ENCODE assay signal across 8 cellular contexts in genomic region chr1:151613275-151613867, GRCh38. TPM values are rescaled to one million over a fixed set of nuclear protein-coding genes. Genes with fewer than 3 reads are reported as not detected.
DNase-seq lines count a peak whose midpoint lies in the region; TF ChIP-seq lines count a peak whose summit lies in the region.

No MANE protein-coding gene starts in this region.

- 3 to 7% methylated on average over 13 of the region's 13 CpGs for WGBS in ectodermal cell, 2 experiments
- WGBS in neuronal stem cell (ENCODE audit: extremely low coverage in 2 of 2, insufficient read length in 2 of 2, insufficient replicate concordance in 1 of 2), 2 donors: no CpG with 5 or more reads among the region's 13 CpGs

- no peak overlapping the region for H4K8ac ChIP-seq in neuronal stem cell (ENCODE audit: low read depth, low read length)

- DNase-seq in Caco-2 (no peak), NCI-H82 (lab: John Stamatoyannopoulos, UW) (peak; percentile 62), neuronal stem cell (ENCODE audit: low spot score) (no peak), HuH-7 (ENCODE audit: low spot score) (no peak), DMS79 (lab: John Stamatoyannopoulos, UW) (no peak), NCI-H128 (lab: John Stamatoyannopoulos, UW; ENCODE audit: unreplicated experiment) (no peak), SHP77 treated with DMSO at 0.1 percent for 48 hours (lab: John Stamatoyannopoulos, UW) (no peak)

- no peak for TF ChIP-seq CTCF in Caco-2 (IDR thresholded peaks at IDR 0.05; ENCODE audit: insufficient read depth in 1 of 2, low read depth in 1 of 2, low read length in 1 of 2, severe bottlenecking in 1 of 2, unreplicated experiment in 1 of 2)

- H3K4me1 Mint-ChIP-seq in Caco-2 (ENCODE audit: low read depth, unreplicated experiment): peaks cover 32% of the 10 kb centered on the region

- H3K4me3 Mint-ChIP-seq in Caco-2 (ENCODE audit: unreplicated experiment): peak overlapping the region; percentile 98

- peak overlapping the region; percentile 76 for H3K4me2 ChIP-seq in neuronal stem cell (ENCODE audit: insufficient read depth, low read length, poor library complexity, severe bottlenecking)

- H3K4me1 ChIP-seq in Caco-2: peaks cover 23% of the 10 kb centered on the region
- H3K4me1 ChIP-seq in ectodermal cell (ENCODE audit: control insufficient read depth, insufficient read depth, low read length): no peaks in the 10 kb centered on the region
- H3K4me1 ChIP-seq in neuronal stem cell (ENCODE audit: control insufficient read depth in 2 of 2, insufficient read depth in 1 of 2, low read depth in 1 of 2, low read length in 2 of 2): peaks cover 0 to under 1% of the 10 kb centered on the region in 2 donors

- intact Hi-C loops in Caco-2 (cut with micrococcal nuclease; ENCODE audit: unreplicated experiment): loop anchor here (5.0 kb wide), 1 partner anchor 416 kb away; the partner anchor contains the start of gene PIP5K1A

- H3K18ac ChIP-seq in neuronal stem cell (ENCODE audit: low read length): no peak overlapping the region

- peaks cover 19% of the 10 kb centered on the region for H3K36me3 Mint-ChIP-seq in Caco-2 (ENCODE audit: insufficient read depth, unreplicated experiment)

- BruUV-seq in Caco-2 (replicated peaks; lab: Mats Ljungman, UMichigan): no TSS peak

- no peaks in the 10 kb centered on the region for H3K9me3 Mint-ChIP-seq in Caco-2 (ENCODE audit: unreplicated experiment)

- no peak overlapping the region for H3K9ac ChIP-seq in neuronal stem cell (ENCODE audit: low read depth, low read length, poor library complexity)

- no peak overlapping the region for H3K23ac ChIP-seq in neuronal stem cell (ENCODE audit: low read depth, low read length, poor library complexity)

- H3K36me3 ChIP-seq in Caco-2 (ENCODE audit: control insufficient read depth, insufficient read depth, low read length) (no peaks in the 10 kb centered on the region; the same call in 1 of the 2 replicates), ectodermal cell (ENCODE audit: control insufficient read depth, insufficient read depth, low read length) (no peaks in the 10 kb centered on the region), neuronal stem cell (replicated peaks in 1 of 2; ENCODE audit: control insufficient read depth in 2 of 2, insufficient read depth in 2 of 2, low read length in 2 of 2) (peaks cover 0 to 27% of the 10 kb centered on the region in 2 donors)

- no peak overlapping the region for H3K4ac ChIP-seq in neuronal stem cell (ENCODE audit: low read length)

- H2BK5ac ChIP-seq in neuronal stem cell (ENCODE audit: low read length): no peak overlapping the region

- peak overlapping the region; percentile 97 for H2AFZ ChIP-seq in neuronal stem cell (ENCODE audit: low read length)

- H3K27ac ChIP-seq in ectodermal cell (ENCODE audit: insufficient read depth, low read depth, low read length, poor library complexity, severe bottlenecking) (no peak overlapping the region), neuronal stem cell (replicated peaks; ENCODE audit: low read length) (no peak overlapping the region)

- no peaks in the 10 kb centered on the region for H3K27me3 Mint-ChIP-seq in Caco-2 (ENCODE audit: insufficient read depth, unreplicated experiment)

- H4K91ac ChIP-seq in neuronal stem cell (ENCODE audit: low read depth, low read length, poor library complexity): no peak overlapping the region

- H3K4me3 ChIP-seq in Caco-2 (ENCODE audit: low read depth, low read length) (peak overlapping the region; percentile 98), ectodermal cell (ENCODE audit: insufficient read depth, low read depth, low read length) (peak overlapping the region; percentile 91), neuronal stem cell (ENCODE audit: low read length in 2 of 2) (peak overlapping the region; percentile 61 to 83)

- no peak overlapping the region for H2AK5ac ChIP-seq in neuronal stem cell (ENCODE audit: low read depth, low read length)

- no peak overlapping the region for H2BK12ac ChIP-seq in neuronal stem cell (ENCODE audit: low read length)

- H3K14ac ChIP-seq in neuronal stem cell (ENCODE audit: low read length): no peak overlapping the region

- no peak overlapping the region for H2BK15ac ChIP-seq in neuronal stem cell (ENCODE audit: low read length)

- H3K27me3 ChIP-seq in Caco-2 (replicated peaks; ENCODE audit: control insufficient read depth, insufficient read depth, low read length): no peaks in the 10 kb centered on the region
- H3K27me3 ChIP-seq in ectodermal cell (ENCODE audit: control insufficient read depth, insufficient read depth, low read length, poor library complexity, severe bottlenecking): no peaks in the 10 kb centered on the region
- no peaks in the 10 kb centered on the region for H3K27me3 ChIP-seq in neuronal stem cell (ENCODE audit: control insufficient read depth in 3 of 3, insufficient read depth in 3 of 3, low read depth in 1 of 3, low read length in 3 of 3)

- POLR2A ChIA-PET in Caco-2 (lab: Charles Lee): no interaction called here

- H3K27ac Mint-ChIP-seq in Caco-2 (ENCODE audit: unreplicated experiment): peak overlapping the region; percentile 91

- CTCF ChIA-PET in Caco-2 (lab: Charles Lee): no interaction called here

- H3K79me1 ChIP-seq in neuronal stem cell (ENCODE audit: low read depth, low read length): peaks cover 3% of the 10 kb centered on the region

- H2BK120ac ChIP-seq in neuronal stem cell (ENCODE audit: low read depth, low read length): no peak overlapping the region

- no peaks in the 10 kb centered on the region for H3K9me3 ChIP-seq in Caco-2
- no peaks in the 10 kb centered on the region for H3K9me3 ChIP-seq in ectodermal cell (ENCODE audit: control insufficient read depth, low read length)
- H3K9me3 ChIP-seq in neuronal stem cell (replicated peaks in 1 of 2; ENCODE audit: control insufficient read depth in 2 of 2, insufficient read depth in 1 of 2, low read depth in 1 of 2, low read length in 2 of 2): no peaks in the 10 kb centered on the region

RNA-seq across cellular contexts. Expression of gene SNX27, which starts 1.5 kb away (rescaled TPM):
- total RNA-seq in Caco-2 (2022): 47.2 and 47.4 TPM in 2 replicates
- 36.7 TPM for polyA plus RNA-seq in ectodermal cell (2013, experiment 1 of 4)
- 36.6 TPM for polyA plus RNA-seq in ectodermal cell (2013, experiment 2 of 4)
- 16.4 TPM for polyA plus RNA-seq in ectodermal cell (2013, experiment 3 of 4)
- polyA plus RNA-seq in ectodermal cell (2013, experiment 4 of 4): 19.7 TPM
- polyA plus RNA-seq in neuronal stem cell (2013, experiment 1 of 2): 15.1 TPM
- 15.5 TPM for polyA plus RNA-seq in neuronal stem cell (2013, experiment 2 of 2)
